1 cellular context compared by ENCODE assay signal in genomic region chr20:32277361-32278198, GRCh38.
TF ChIP-seq lines count a peak whose summit lies in the region.

TSS of gene KIF3B (plus strand) at chr20:32277651. CDS start at chr20:32309778, 32,127 bp downstream.

TF ChIP-seq in K562, 482 proteins besides CTCF, POLR2A, EP300 and RAD21 (continued from another document):
- TF ChIP-seq HINFP (tag; conservative IDR thresholded peaks at IDR 0.05; ENCODE audit: low read depth): no peak
- peak; percentile 50; the same call in 1 of the 2 replicates for TF ChIP-seq NR2C2 (CRISPR knock-in tag; IDR thresholded peaks at IDR 0.05)
- TF ChIP-seq NR2C2 (tag; IDR thresholded peaks at IDR 0.05): peak; percentile 87
- 0 out of 2 replicates have a peak, but pooled peaks have one; percentile 13 for TF ChIP-seq ZNF609 (CRISPR knock-in tag; IDR thresholded peaks at IDR 0.05; ENCODE audit: borderline replicate concordance)
- TF ChIP-seq ZNF395 (CRISPR knock-in tag; IDR thresholded peaks at IDR 0.05): peak; percentile 34; the same call in 1 of the 2 replicates
- TF ChIP-seq NCOA2 (IDR thresholded peaks at IDR 0.05; ENCODE audit: partially characterized antibody in 2 of 2): no peak
- no peak for TF ChIP-seq ZNF764 (CRISPR knock-in tag; IDR thresholded peaks at IDR 0.05; ENCODE audit: low read depth)
